In genomic region chr3:3705090-3705775, GRCh38 we compare ENCODE assay signal across 30 cellular contexts.
DNase-seq lines count a peak whose midpoint lies in the region; ATAC-seq and TF ChIP-seq lines count a peak whose summit lies in the region.
"Had no signal": no experiment of that assay in that cellular context is flagged by ENCODE, and none has a peak within 500 bp of the region (broad histone marks: within the 10 kb centered on the region; RNA-seq: fewer than 3 reads in every experiment).

No MANE protein-coding gene starts in this region.

- no peaks in the 10 kb centered on the region for H3K36me3 Mint-ChIP-seq in immature natural killer cell

- no peak overlapping the region for H3K27ac Mint-ChIP-seq in immature natural killer cell
- H3K27ac Mint-ChIP-seq: activated B cell treated with CpG ODN at 0.5 μM for 24 hours; activated CD8-positive, alpha-beta T cell treated with anti-CD3 and anti-CD28 coated beads, Interleukin-2, amount 10 ng/mL, durations not matched to agents 7 days and 5 days; activated naive CD4-positive, alpha-beta T cell treated with anti-CD3 and anti-CD28 coated beads for 36 hours had no signal

- intact Hi-C loops in left ventricle myocardium inferior (cut with micrococcal nuclease): no loop called here

- H3K27me3 Mint-ChIP-seq in immature natural killer cell (ENCODE audit: low read depth in 3 of 3): peaks cover 0 to 5% (median 0%) of the 10 kb centered on the region in 3 donors

- H3K4me3 ChIP-seq in astrocyte of the spinal cord (ENCODE audit: low read depth, low read length) (no peak overlapping the region), left ventricle myocardium inferior (no peak overlapping the region)
- H3K4me3 ChIP-seq: coronary artery, GM12878, left lung, MG63, pancreas, PC-9, SK-N-MC, smooth muscle cell, stomach had no signal

- H3K4me3 Mint-ChIP-seq in immature natural killer cell: no peak overlapping the region
- H3K4me3 Mint-ChIP-seq: activated B cell treated with CpG ODN at 0.5 μM for 24 hours; activated CD8-positive, alpha-beta T cell treated with anti-CD3 and anti-CD28 coated beads, Interleukin-2, amount 10 ng/mL, durations not matched to agents 7 days and 5 days; activated naive CD4-positive, alpha-beta T cell treated with anti-CD3 and anti-CD28 coated beads for 36 hours; activated T-cell treated with anti-CD3 and anti-CD28 coated beads, Interleukin-2, amount 50 U/mL, for 4 hours had no signal

- peaks cover 10% of the 10 kb centered on the region for H3K4me1 ChIP-seq in left ventricle myocardium inferior
- H3K4me1 ChIP-seq: left lung had no signal

- in situ Hi-C loops in astrocyte of the spinal cord (cut with HindIII; ENCODE audit: low sequenced_read_pairs): no loop called here

- TF ChIP-seq CTCF in astrocyte of the spinal cord (IDR thresholded peaks at IDR 0.05; ENCODE audit: low read depth, low read length) (no peak), left ventricle myocardium inferior (IDR thresholded peaks at IDR 0.05; ENCODE audit: borderline replicate concordance) (no peak)

- H3K4me1 Mint-ChIP-seq in immature natural killer cell: no peaks in the 10 kb centered on the region
- H3K4me1 Mint-ChIP-seq: activated B cell treated with CpG ODN at 0.5 μM for 24 hours had no signal

- no peak overlapping the region for H3K27ac ChIP-seq in left ventricle myocardium inferior (replicated peaks)
- H3K27ac ChIP-seq: coronary artery, left lung, pancreas, PC-9, SK-N-MC, stomach had no signal

- no peaks in the 10 kb centered on the region for H3K9me3 ChIP-seq in left ventricle myocardium inferior (replicated peaks)
- H3K9me3 ChIP-seq: left lung, MG63, pancreas, stomach had no signal

- no peaks in the 10 kb centered on the region for H3K27me3 ChIP-seq in left ventricle myocardium inferior (ENCODE audit: low read depth)
- H3K27me3 ChIP-seq: left lung, MG63, stomach had no signal

- DNase-seq in C1 segment of cervical spinal cord (lab: John Stamatoyannopoulos, UW): peak in 9 of 14 donors; percentile 8 to 59 (median 19)
- peak; percentile 19 for DNase-seq in astrocyte of the spinal cord (ENCODE audit: low read depth, low spot score)
- DNase-seq in left ventricle myocardium inferior: peak; percentile 28
- DNase-seq in nucleus accumbens (lab: John Stamatoyannopoulos, UW): peak in 43 of 56 donors; percentile 1 to 79 (median 34)
- no peak for DNase-seq in NCI-H1048 (lab: John Stamatoyannopoulos, UW)
- no peak for DNase-seq in activated CD4-positive, CD25-positive, alpha-beta regulatory T cell treated with anti-CD3 and anti-CD28 coated beads, Interleukin-2, amount 50 U/mL, for 72 hours
- DNase-seq in immature natural killer cell: no peak
- DNase-seq: ACHN; activated B cell treated with CpG ODN at 0.5 μM for 24 hours; activated CD8-positive, alpha-beta T cell treated with anti-CD3 and anti-CD28 coated beads, Interleukin-2, amount 10 ng/mL, durations not matched to agents 7 days and 5 days; activated naive CD4-positive, alpha-beta T cell treated with anti-CD3 and anti-CD28 coated beads for 36 hours; activated T-cell treated with anti-CD3 and anti-CD28 coated beads, Interleukin-2, amount 50 U/mL, for 4 hours; DMS153; GF-D8; HCEC 1CT; IMR-90; left lung; MG63; NCI-H1694; NCI-H226; NCI-H82; pancreas; PC-9; stimulated activated CD4-positive, alpha-beta T cell treated with anti-CD3 and anti-CD28 coated beads, Interleukin-4, amount 100 ng/mL, for 1 hour; stomach had no signal

- no peak for ATAC-seq in HG03108 (IDR thresholded peaks at IDR 0.05; ENCODE audit: unreplicated experiment)
- ATAC-seq: activated CD8-positive, alpha-beta T cell treated with anti-CD3 and anti-CD28 coated beads, Interleukin-2, amount 10 ng/mL, durations not matched to agents 7 days and 5 days; activated T-cell treated with anti-CD3 and anti-CD28 coated beads, Interleukin-2, amount 50 U/mL, for 4 hours; GM12878; left lung; pancreas had no signal

- H3K9me3 Mint-ChIP-seq in immature natural killer cell: no peaks in the 10 kb centered on the region
- H3K9me3 Mint-ChIP-seq: activated naive CD4-positive, alpha-beta T cell treated with anti-CD3 and anti-CD28 coated beads for 36 hours; activated T-cell treated with anti-CD3 and anti-CD28 coated beads, Interleukin-2, amount 50 U/mL, for 4 hours had no signal

- H3K36me3 ChIP-seq in left ventricle myocardium inferior: no peaks in the 10 kb centered on the region
- H3K36me3 ChIP-seq: left lung, MG63, pancreas, stomach had no signal

Comparison
In these comparisons a context has a peak if more than half of its experiments do, and no peak if none do; other contexts are left out.
1. DNase-seq: peak in C1 segment of cervical spinal cord (9 of 14), astrocyte of the spinal cord (single experiment), left ventricle myocardium inferior (single experiment) and nucleus accumbens (43 of 56); none in NCI-H1048 (single experiment), activated CD4-positive, CD25-positive, alpha-beta regulatory T cell treated with anti-CD3 and anti-CD28 coated beads, Interleukin-2, amount 50 U/mL, for 72 hours (single experiment) and immature natural killer cell (0 of 3).